In genomic region chr17:64466019-64466735, GRCh38 we compare ENCODE assay signal across 19 cellular contexts. TPM values are rescaled to one million over a fixed set of nuclear protein-coding genes. Genes with fewer than 3 reads are reported as not detected.
DNase-seq lines count a peak whose midpoint lies in the region; ATAC-seq and TF ChIP-seq lines count a peak whose summit lies in the region.
"Had no signal": no experiment of that assay in that cellular context is flagged by ENCODE, and none has a peak within 500 bp of the region (broad histone marks: within the 10 kb centered on the region; RNA-seq: fewer than 3 reads in every experiment).

No MANE protein-coding gene starts in this region.

- H3K79me2 ChIP-seq in MM.1S (ENCODE audit: low read length): no peaks in the 10 kb centered on the region

- ATAC-seq in GM19452 (IDR thresholded peaks at IDR 0.05; ENCODE audit: unreplicated experiment): no peak

- no peak overlapping the region for H3K4me3 ChIP-seq in MM.1S (ENCODE audit: low read length)

- peak; percentile 10 to 37 for DNase-seq in NCI-H2081 (lab: John Stamatoyannopoulos, UW)
- no peak for DNase-seq in NCI-H2081 treated with DMSO at 0.1 percent for 48 hours (lab: John Stamatoyannopoulos, UW)
- peak; percentile 70 for DNase-seq in NCI-H69 (lab: John Stamatoyannopoulos, UW)
- DNase-seq in endothelial cell (ENCODE audit: low spot score): no peak
- DNase-seq in progenitor cell of endocrine pancreas (ENCODE audit: low spot score, unreplicated experiment): no peak
- DNase-seq in anterior cingulate cortex (lab: John Stamatoyannopoulos, UW): no peak
- no peak for DNase-seq in MM.1S
- DNase-seq: 8988T, C1 segment of cervical spinal cord, DND-41, GF-D8, GOT3, NCI-H1048, NCI-H1694, NCI-H446 treated with DMSO at 0.1 percent for 48 hours, NCI-H748 treated with DMSO at 0.1 percent for 48 hours, SHP77 had no signal

- H3K4me1 Mint-ChIP-seq in endothelial cell (ENCODE audit: unreplicated experiment): peaks cover 11% of the 10 kb centered on the region
- H3K4me1 Mint-ChIP-seq in progenitor cell of endocrine pancreas (ENCODE audit: low read depth): no peaks in the 10 kb centered on the region

- H3F3A ChIP-seq in MM.1S (ENCODE audit: insufficient read depth, low read length): no peaks in the 10 kb centered on the region

- H3K27me3 Mint-ChIP-seq in endothelial cell (ENCODE audit: unreplicated experiment): no peaks in the 10 kb centered on the region
- H3K27me3 Mint-ChIP-seq in progenitor cell of endocrine pancreas: no peaks in the 10 kb centered on the region

- no peak overlapping the region for H3K4me2 ChIP-seq in MM.1S (ENCODE audit: low read depth, low read length)
- H3K4me2 ChIP-seq: KMS-11 had no signal

- no peaks in the 10 kb centered on the region for H3K27me3 ChIP-seq in MM.1S (replicated peaks; ENCODE audit: insufficient read depth, low read length)

- H3K27ac ChIP-seq in MM.1S (ENCODE audit: low read length): no peak overlapping the region
- H3K27ac ChIP-seq: KMS-11 had no signal

- H3K36me3 Mint-ChIP-seq in endothelial cell (ENCODE audit: low read depth, unreplicated experiment): peaks cover 4% of the 10 kb centered on the region
- no peaks in the 10 kb centered on the region for H3K36me3 Mint-ChIP-seq in progenitor cell of endocrine pancreas (ENCODE audit: insufficient read depth)

- H3K9me3 Mint-ChIP-seq in endothelial cell (ENCODE audit: unreplicated experiment): no peaks in the 10 kb centered on the region
- no peaks in the 10 kb centered on the region for H3K9me3 Mint-ChIP-seq in progenitor cell of endocrine pancreas (ENCODE audit: low read depth)

- no peaks in the 10 kb centered on the region for H4K20me1 ChIP-seq in MM.1S (ENCODE audit: insufficient read depth, low read length)

- no peak overlapping the region for H3K9ac ChIP-seq in MM.1S (ENCODE audit: low read length)
- H3K9ac ChIP-seq: KMS-11 had no signal

- H3K9me2 ChIP-seq in MM.1S (replicated peaks; ENCODE audit: insufficient read depth, low read length): no peaks in the 10 kb centered on the region

- H3K27ac Mint-ChIP-seq in endothelial cell (ENCODE audit: unreplicated experiment) (no peak overlapping the region), progenitor cell of endocrine pancreas (peak overlapping the region; percentile 52)

- H3K9me3 ChIP-seq in MM.1S (replicated peaks; ENCODE audit: insufficient read depth, low read length): no peaks in the 10 kb centered on the region

- no peaks in the 10 kb centered on the region for H3K36me3 ChIP-seq in MM.1S (replicated peaks; ENCODE audit: insufficient read depth, low read length)

- no peak overlapping the region for H2AFZ ChIP-seq in MM.1S (ENCODE audit: low read length)

- H3K4me3 Mint-ChIP-seq in endothelial cell (ENCODE audit: unreplicated experiment) (peak overlapping the region; percentile 34), progenitor cell of endocrine pancreas (ENCODE audit: low read depth) (no peak overlapping the region)

- TF ChIP-seq CTCF in endothelial cell (IDR thresholded peaks at IDR 0.05; ENCODE audit: unreplicated experiment): no peak
- no peak for TF ChIP-seq CTCF in progenitor cell of endocrine pancreas (IDR thresholded peaks at IDR 0.05; ENCODE audit: unreplicated experiment)
- TF ChIP-seq CTCF in MM.1S (IDR thresholded peaks at IDR 0.05; ENCODE audit: low read length): no peak

- no peaks in the 10 kb centered on the region for H3K4me1 ChIP-seq in MM.1S (ENCODE audit: low read length)

RNA-seq across cellular contexts. Expression of gene MILR1, which starts 17.3 kb away (rescaled TPM):
- total RNA-seq in endothelial cell (ENCODE audit: unreplicated experiment) (1.6 TPM), progenitor cell of endocrine pancreas (not detected in 2 replicates)

RNA-seq across cellular contexts. Expression of gene POLG2, which starts 30.7 kb away (rescaled TPM):
- total RNA-seq in endothelial cell (ENCODE audit: unreplicated experiment) (21.3 TPM), progenitor cell of endocrine pancreas (33.1 and 33.7 TPM in 2 replicates)

RNA-seq across cellular contexts. Expression of gene DDX5, which starts 39.9 kb away (rescaled TPM):
- total RNA-seq in endothelial cell (ENCODE audit: unreplicated experiment) (771 TPM), progenitor cell of endocrine pancreas (918 and 925 TPM in 2 replicates)

RNA-seq across cellular contexts. Expression of gene CEP95, which starts 40.6 kb away (rescaled TPM):
- total RNA-seq in endothelial cell (ENCODE audit: unreplicated experiment) (47.8 TPM), progenitor cell of endocrine pancreas (102 and 108 TPM in 2 replicates)

Comparison
In these comparisons a context has a peak if more than half of its experiments do, and no peak if none do; other contexts are left out.
1. DNase-seq: peak in NCI-H2081 (2 of 2) and NCI-H69 (single experiment); none in NCI-H2081 treated with DMSO at 0.1 percent for 48 hours (single experiment), endothelial cell (single experiment), progenitor cell of endocrine pancreas (single experiment), anterior cingulate cortex (0 of 58) and MM.1S (single experiment).